ENCODE assay signal across 30 cellular contexts in genomic region chr10:73332379-73332778, GRCh38.
"Had no signal": no experiment of that assay in that cellular context is flagged by ENCODE, and none has a peak within 500 bp of the region (broad histone marks: within the 10 kb centered on the region; RNA-seq: fewer than 3 reads in every experiment).

No MANE protein-coding gene starts in this region.

- H3K4me3 ChIP-seq: MG63, SJSA1 had no signal

- H3K27ac ChIP-seq: KMS-11, SJSA1 had no signal

- H3K27me3 Mint-ChIP-seq: activated B cell treated with CpG ODN at 0.5 μM for 24 hours; activated CD4-positive, alpha-beta memory T cell treated with anti-CD3 and anti-CD28 coated beads for 36 hours; activated T-helper 17 cell treated with anti-CD3 and anti-CD28 coated beads, Interleukin-2, amount 50 U/mL, for 72 hours; central memory CD8-positive, alpha-beta T cell; T-helper 17 cell had no signal

- H3K36me3 ChIP-seq: MG63, SJSA1 had no signal

- H3K36me3 Mint-ChIP-seq: activated CD4-positive, alpha-beta memory T cell treated with anti-CD3 and anti-CD28 coated beads for 36 hours; brain had no signal

- H3K4me3 Mint-ChIP-seq: activated B cell treated with CpG ODN at 0.5 μM for 24 hours; activated CD4-positive, alpha-beta memory T cell treated with anti-CD3 and anti-CD28 coated beads for 36 hours; activated CD4-positive, alpha-beta T cell treated with anti-CD3 and anti-CD28 coated beads, Interleukin-2, amount 10 ng/mL, durations not matched to agents 24 days and 14 days; activated naive CD4-positive, alpha-beta T cell treated with anti-CD3 and anti-CD28 coated beads for 36 hours; activated naive CD8-positive, alpha-beta T cell; activated T-helper 17 cell treated with anti-CD3 and anti-CD28 coated beads, Interleukin-2, amount 50 U/mL, for 72 hours; brain; central memory CD8-positive, alpha-beta T cell; T-helper 17 cell had no signal

- H3K4me1 ChIP-seq: SJSA1 had no signal

- H3K9ac ChIP-seq: KMS-11 had no signal

- DNase-seq: activated B cell treated with CpG ODN at 0.5 μM for 24 hours; activated CD4-positive, alpha-beta memory T cell treated with anti-CD3 and anti-CD28 coated beads for 36 hours; activated CD4-positive, alpha-beta T cell treated with anti-CD3 and anti-CD28 coated beads for 1 hour; activated CD4-positive, alpha-beta T cell treated with anti-CD3 and anti-CD28 coated beads, Interleukin-2, amount 10 ng/mL, durations not matched to agents 24 days and 14 days; activated CD8-positive, alpha-beta memory T cell treated with anti-CD3 and anti-CD28 coated beads for 24 hours; activated gamma-delta T cell; activated naive CD4-positive, alpha-beta T cell treated with anti-CD3 and anti-CD28 coated beads for 36 hours; activated T-cell treated with anti-CD3 and anti-CD28 coated beads, Interleukin-2, amount 50 U/mL, for 48 hours; amygdala; MG63; MV-4-11; NCI-H1092 treated with DMSO at 0.1 percent for 48 hours; NCI-H1417 treated with DMSO at 0.1 percent for 48 hours; NCI-H1694; NCI-H2029; NCI-H2107; NCI-H2171 treated with DMSO at 0.1 percent for 48 hours; NCI-H446; NCI-H524; NCI-H748 treated with DMSO at 0.1 percent for 48 hours; OCI-M1; SHP77; T-helper 17 cell; T-helper 9 cell had no signal

- H3K4me2 ChIP-seq: KMS-11 had no signal

- H3K4me1 Mint-ChIP-seq: activated B cell treated with CpG ODN at 0.5 μM for 24 hours; activated CD4-positive, alpha-beta T cell treated with anti-CD3 and anti-CD28 coated beads, Interleukin-2, amount 10 ng/mL, durations not matched to agents 24 days and 14 days; activated T-helper 17 cell treated with anti-CD3 and anti-CD28 coated beads, Interleukin-2, amount 50 U/mL, for 72 hours; brain; central memory CD8-positive, alpha-beta T cell; T-helper 17 cell had no signal

- H3K27ac Mint-ChIP-seq: activated B cell treated with CpG ODN at 0.5 μM for 24 hours; activated CD4-positive, alpha-beta memory T cell treated with anti-CD3 and anti-CD28 coated beads for 36 hours; activated CD4-positive, alpha-beta T cell treated with anti-CD3 and anti-CD28 coated beads, Interleukin-2, amount 10 ng/mL, durations not matched to agents 24 days and 14 days; activated naive CD4-positive, alpha-beta T cell treated with anti-CD3 and anti-CD28 coated beads for 36 hours; activated naive CD8-positive, alpha-beta T cell; activated T-helper 17 cell treated with anti-CD3 and anti-CD28 coated beads, Interleukin-2, amount 50 U/mL, for 72 hours; brain; T-helper 17 cell had no signal

- H3K27me3 ChIP-seq: MG63 had no signal

- ATAC-seq: activated T-helper 17 cell treated with anti-CD3 and anti-CD28 coated beads, Interleukin-2, amount 50 U/mL, for 72 hours; T-helper 17 cell had no signal

- H3K9me3 Mint-ChIP-seq: activated B cell treated with CpG ODN at 0.5 μM for 24 hours; activated CD4-positive, alpha-beta memory T cell treated with anti-CD3 and anti-CD28 coated beads for 36 hours; activated CD4-positive, alpha-beta T cell treated with anti-CD3 and anti-CD28 coated beads, Interleukin-2, amount 10 ng/mL, durations not matched to agents 24 days and 14 days; activated T-helper 17 cell treated with anti-CD3 and anti-CD28 coated beads, Interleukin-2, amount 50 U/mL, for 72 hours; central memory CD8-positive, alpha-beta T cell had no signal

- H3K9me3 ChIP-seq: MG63, SJSA1 had no signal
